In genomic region chr2:69073928-69074575, GRCh38 we compare ENCODE assay signal across 19 cellular contexts.
DNase-seq lines count a peak whose midpoint lies in the region; ATAC-seq and TF ChIP-seq lines count a peak whose summit lies in the region.
"Had no signal": no experiment of that assay in that cellular context is flagged by ENCODE, and none has a peak within 500 bp of the region (broad histone marks: within the 10 kb centered on the region; RNA-seq: fewer than 3 reads in every experiment).

No MANE protein-coding gene starts in this region.

- TF ChIP-seq CTCF in PC-9 (conservative IDR thresholded peaks at IDR 0.05) (no peak), osteocyte (IDR thresholded peaks at IDR 0.05) (no peak)

- CTCF ChIA-PET in PC-9 (lab: Charles Lee): no interaction called here

- no peak overlapping the region for H3K27ac ChIP-seq in PC-9
- H3K27ac ChIP-seq: KMS-11, left ventricle myocardium inferior, right atrium auricular region had no signal

- H3F3A ChIP-seq in PC-9 (ENCODE audit: insufficient read depth, low read depth): no peaks in the 10 kb centered on the region

- H2AFZ ChIP-seq in PC-9: no peak overlapping the region

- H3K27ac Mint-ChIP-seq in osteocyte (ENCODE audit: unreplicated experiment): peak overlapping the region; percentile 1
- no peak overlapping the region for H3K27ac Mint-ChIP-seq in T-helper 2 cell treated with Interferon-gamma antibody and Interleukin-4, amounts not matched to agents 5 μg/mL and 100 μg/mL, for 36 hours
- H3K27ac Mint-ChIP-seq: CD4-positive, alpha-beta memory T cell; stimulated activated effector memory CD8-positive, alpha-beta T cell treated with anti-CD3 and anti-CD28 coated beads, Interleukin-12 subunit alpha, Interleukin-12 subunit beta, amount 100 ng/mL, for 72 hours had no signal

- peaks cover 10% of the 10 kb centered on the region for H3K4me1 Mint-ChIP-seq in osteocyte (ENCODE audit: unreplicated experiment)
- no peaks in the 10 kb centered on the region for H3K4me1 Mint-ChIP-seq in T-helper 2 cell treated with Interferon-gamma antibody and Interleukin-4, amounts not matched to agents 5 μg/mL and 100 μg/mL, for 36 hours (ENCODE audit: low read depth)
- H3K4me1 Mint-ChIP-seq: CD4-positive, alpha-beta memory T cell; stimulated activated effector memory CD8-positive, alpha-beta T cell treated with anti-CD3 and anti-CD28 coated beads, Interleukin-12 subunit alpha, Interleukin-12 subunit beta, amount 100 ng/mL, for 72 hours had no signal

- no peak overlapping the region for H3K4me2 ChIP-seq in PC-9
- H3K4me2 ChIP-seq: KMS-11 had no signal

- no peaks in the 10 kb centered on the region; the same call in 1 of the 2 replicates for H3K9me2 ChIP-seq in PC-9 (ENCODE audit: insufficient read depth)

- no peaks in the 10 kb centered on the region for H3K9me3 Mint-ChIP-seq in osteocyte (ENCODE audit: unreplicated experiment)
- H3K9me3 Mint-ChIP-seq in T-helper 2 cell treated with Interferon-gamma antibody and Interleukin-4, amounts not matched to agents 5 μg/mL and 100 μg/mL, for 36 hours: no peaks in the 10 kb centered on the region
- H3K9me3 Mint-ChIP-seq: CD4-positive, alpha-beta memory T cell; stimulated activated effector memory CD8-positive, alpha-beta T cell treated with anti-CD3 and anti-CD28 coated beads, Interleukin-12 subunit alpha, Interleukin-12 subunit beta, amount 100 ng/mL, for 72 hours had no signal

- intact Hi-C loops in PC-9 (cut with micrococcal nuclease; ENCODE audit: unreplicated experiment): no loop called here

- 0 out of 2 replicates have a peak, but pooled peaks cover 5% of the 10 kb centered on the region for H3K4me1 ChIP-seq in PC-9 (replicated peaks; ENCODE audit: insufficient read depth)
- H3K4me1 ChIP-seq: left ventricle myocardium inferior, right atrium auricular region had no signal

- no peaks in the 10 kb centered on the region for H3K9me3 ChIP-seq in PC-9 (ENCODE audit: insufficient read depth, low read depth)
- H3K9me3 ChIP-seq: left ventricle myocardium inferior, right atrium auricular region had no signal

- H3K79me2 ChIP-seq in PC-9 (ENCODE audit: low read depth): no peaks in the 10 kb centered on the region

- no peak overlapping the region for H3K4me3 Mint-ChIP-seq in osteocyte (ENCODE audit: unreplicated experiment)
- H3K4me3 Mint-ChIP-seq in T-helper 2 cell treated with Interferon-gamma antibody and Interleukin-4, amounts not matched to agents 5 μg/mL and 100 μg/mL, for 36 hours: no peak overlapping the region
- H3K4me3 Mint-ChIP-seq: CD4-positive, alpha-beta memory T cell; stimulated activated effector memory CD8-positive, alpha-beta T cell treated with anti-CD3 and anti-CD28 coated beads, Interleukin-12 subunit alpha, Interleukin-12 subunit beta, amount 100 ng/mL, for 72 hours had no signal

- H3K36me3 Mint-ChIP-seq in osteocyte (ENCODE audit: unreplicated experiment): peaks cover 46% of the 10 kb centered on the region
- no peaks in the 10 kb centered on the region for H3K36me3 Mint-ChIP-seq in T-helper 2 cell treated with Interferon-gamma antibody and Interleukin-4, amounts not matched to agents 5 μg/mL and 100 μg/mL, for 36 hours (ENCODE audit: low read depth)
- H3K36me3 Mint-ChIP-seq: CD4-positive, alpha-beta memory T cell; stimulated activated effector memory CD8-positive, alpha-beta T cell treated with anti-CD3 and anti-CD28 coated beads, Interleukin-12 subunit alpha, Interleukin-12 subunit beta, amount 100 ng/mL, for 72 hours had no signal

- H3K4me3 ChIP-seq in PC-9: no peak overlapping the region
- H3K4me3 ChIP-seq: left ventricle myocardium inferior, right atrium auricular region had no signal

- H3K27me3 Mint-ChIP-seq in osteocyte (ENCODE audit: unreplicated experiment): no peaks in the 10 kb centered on the region
- H3K27me3 Mint-ChIP-seq in T-helper 2 cell treated with Interferon-gamma antibody and Interleukin-4, amounts not matched to agents 5 μg/mL and 100 μg/mL, for 36 hours (ENCODE audit: low read depth): peaks cover 21% of the 10 kb centered on the region

- peak; percentile 56 for ATAC-seq in esophagus mucosa
- ATAC-seq in HG03280 (IDR thresholded peaks at IDR 0.05; ENCODE audit: unreplicated experiment): no peak
- ATAC-seq: stimulated activated effector memory CD8-positive, alpha-beta T cell treated with anti-CD3 and anti-CD28 coated beads, Interleukin-12 subunit alpha, Interleukin-12 subunit beta, amount 100 ng/mL, for 72 hours had no signal

- H4K20me1 ChIP-seq in PC-9 (ENCODE audit: insufficient read depth): no peaks in the 10 kb centered on the region

- BruUV-seq in PC-9 (replicated peaks; lab: Mats Ljungman, UMichigan): no TSS peak

- peak; percentile 15 for DNase-seq in ELR (ENCODE audit: low read depth)
- DNase-seq in PC-9: peak; percentile 21 to 61
- DNase-seq in osteocyte (ENCODE audit: extremely low spot score, unreplicated experiment): no peak
- DNase-seq in T-helper 2 cell treated with Interferon-gamma antibody and Interleukin-4, amounts not matched to agents 5 μg/mL and 100 μg/mL, for 36 hours (ENCODE audit: low spot score): no peak
- no peak for DNase-seq in NCI-H2107 treated with DMSO at 0.1 percent for 48 hours (lab: John Stamatoyannopoulos, UW; ENCODE audit: unreplicated experiment)
- no peak for DNase-seq in RPMI8226
- DNase-seq: activated CD4-positive, alpha-beta T cell treated with anti-CD3 and anti-CD28 coated beads, Interleukin-2, amount 50 U/mL, for 1 hour; activated naive CD4-positive, alpha-beta T cell; CD4-positive, alpha-beta memory T cell; cortex of kidney; DMS153; left ventricle myocardium inferior; NCI-H2029 treated with DMSO at 0.1 percent for 48 hours; T-helper 1 cell had no signal

- POLR2A ChIA-PET in PC-9 (lab: Charles Lee; ENCODE audit: unreplicated experiment): interaction anchor here (0.6 kb wide), 1 partner anchor 230 kb away, joined by 5 read pairs; no protein-coding TSS in a partner anchor

- H3K36me3 ChIP-seq in PC-9 (ENCODE audit: low read depth): no peaks in the 10 kb centered on the region
- H3K36me3 ChIP-seq: left ventricle myocardium inferior, right atrium auricular region had no signal

- no peaks in the 10 kb centered on the region for H3K27me3 ChIP-seq in PC-9 (ENCODE audit: insufficient read depth, low read depth)
- H3K27me3 ChIP-seq: right atrium auricular region had no signal

Comparison
In these comparisons a context has a peak if more than half of its experiments do, and no peak if none do; other contexts are left out.
1. DNase-seq: peak in ELR (single experiment) and PC-9 (2 of 2); none in osteocyte (single experiment), T-helper 2 cell treated with Interferon-gamma antibody and Interleukin-4, amounts not matched to agents 5 μg/mL and 100 μg/mL, for 36 hours (single experiment), NCI-H2107 treated with DMSO at 0.1 percent for 48 hours (single experiment) and RPMI8226 (single experiment).